ENCODE assay signal across 8 cellular contexts in the genomic region with DNA sequence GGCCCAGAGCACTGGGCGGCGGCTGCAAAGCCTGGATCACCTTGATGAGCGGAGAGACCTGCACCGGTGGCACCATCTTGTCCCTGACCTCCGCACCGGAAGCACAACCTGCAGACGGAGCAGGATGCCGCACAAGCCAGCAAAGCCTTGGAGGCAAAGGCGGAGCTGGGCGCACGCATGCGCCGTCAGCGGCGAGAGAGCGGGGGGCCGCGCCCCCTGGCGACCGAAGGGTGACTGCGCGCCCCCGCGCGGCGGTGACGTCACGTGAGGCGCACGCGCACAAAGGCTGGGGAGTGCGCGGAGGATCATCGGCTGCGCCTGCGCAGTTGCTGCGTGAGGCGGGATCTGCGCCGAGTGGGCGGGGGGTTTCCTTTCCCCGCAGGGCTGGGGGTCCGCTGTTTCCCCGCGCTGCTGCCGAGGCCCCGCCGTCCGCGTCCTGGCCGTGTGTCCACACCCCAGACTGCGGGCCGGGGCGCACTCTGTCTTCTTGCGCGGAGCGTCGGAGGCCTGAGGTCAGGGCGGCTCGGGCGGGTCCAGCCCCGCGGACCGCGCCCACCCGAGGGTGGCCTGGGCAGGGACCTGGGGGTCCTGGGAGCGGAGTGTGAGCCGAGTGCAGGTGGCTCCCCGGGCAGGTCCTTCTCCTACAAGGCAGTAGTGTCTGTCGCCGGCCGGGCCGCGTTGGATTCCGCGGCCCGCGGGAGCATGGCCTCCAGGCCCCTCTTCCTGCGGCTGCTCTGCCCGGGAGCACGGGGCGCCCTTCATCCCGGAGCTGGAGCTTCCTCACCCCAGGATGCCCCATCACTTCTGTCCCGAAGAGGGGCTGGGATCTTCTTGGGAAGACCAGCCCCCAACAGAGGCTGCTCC. TPM values are rescaled to one million over a fixed set of nuclear protein-coding genes. Genes with fewer than 3 reads are reported as not detected.
DNase-seq lines count a peak whose midpoint lies in the region; ATAC-seq and TF ChIP-seq lines count a peak whose summit lies in the region.

TSS of gene ATP5ME (minus strand) at position 105 of the 864 bp plus-strand sequence. CDS start at position 76, 29 bp downstream.
A gene with protein sequence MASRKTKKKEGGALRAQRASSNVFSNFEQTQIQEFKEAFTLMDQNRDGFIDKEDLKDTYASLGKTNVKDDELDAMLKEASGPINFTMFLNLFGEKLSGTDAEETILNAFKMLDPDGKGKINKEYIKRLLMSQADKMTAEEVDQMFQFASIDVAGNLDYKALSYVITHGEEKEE (plus strand): TSS at position 371 of the 864 bp plus-strand sequence. CDS start 3,485 bp downstream, outside the sequence.

- 0 to 1% methylated on average over 69 to 84 of the region's 84 CpGs for WGBS in aorta, 2 donors

- TF ChIP-seq CTCF in ascending aorta (IDR thresholded peaks at IDR 0.05): peak; percentile 76 to 85 (median 85)

- H3K27me3 ChIP-seq in ascending aorta (no peaks in the 10 kb centered on the region), rectal smooth muscle tissue (ENCODE audit: control insufficient read depth, insufficient read depth, low read length) (no peaks in the 10 kb centered on the region), aorta (ENCODE audit: control insufficient read depth in 1 of 2, insufficient read depth in 2 of 2, low read length in 1 of 2) (no peaks in the 10 kb centered on the region)

- peak; percentile 81 for ATAC-seq in GM18502 (IDR thresholded peaks at IDR 0.05; ENCODE audit: poor library complexity, unreplicated experiment)
- peak; percentile 81 for ATAC-seq in HG02970 (IDR thresholded peaks at IDR 0.05; ENCODE audit: low FRiP score, unreplicated experiment)
- peak; percentile 96 for ATAC-seq in aorta (ENCODE audit: low FRiP score)

- H3K4me1 ChIP-seq in ascending aorta: peaks cover 9 to 15% of the 10 kb centered on the region in 2 donors
- H3K4me1 ChIP-seq in rectal smooth muscle tissue (ENCODE audit: control insufficient read depth, insufficient read depth, low read length): peaks cover 10% of the 10 kb centered on the region
- H3K4me1 ChIP-seq in aorta (ENCODE audit: control insufficient read depth in 1 of 2, insufficient read depth in 2 of 2, low read length in 2 of 2): no peaks in the 10 kb centered on the region

- H3K9me3 ChIP-seq in ascending aorta (no peaks in the 10 kb centered on the region), aorta (ENCODE audit: control insufficient read depth, low read length) (no peaks in the 10 kb centered on the region)

- peak within 1 kb of the TSS; percentile 88 for H3K9ac ChIP-seq in rectal smooth muscle tissue (ENCODE audit: low read length)

- H3K27ac ChIP-seq in ascending aorta (peak within 1 kb of the TSS; percentile 92), rectal smooth muscle tissue (ENCODE audit: low read depth, low read length) (peak within 1 kb of the TSS; percentile 96), aorta (ENCODE audit: low read depth in 1 of 2, low read length in 2 of 2) (peak within 1 kb of the TSS in 1 of 2 donors; percentile 35)

- H3K4me3 ChIP-seq in ascending aorta: peak within 1 kb of the TSS; percentile 68 to 92
- H3K4me3 ChIP-seq in rectal smooth muscle tissue (ENCODE audit: low read length): peak within 1 kb of the TSS; percentile 90
- H3K4me3 ChIP-seq in aorta (ENCODE audit: low read length in 2 of 2): peak within 1 kb of the TSS; percentile 75 to 85

- peak; percentile 68 for DNase-seq in NCI-H187 treated with DMSO at 0.1 percent for 48 hours (lab: John Stamatoyannopoulos, UW)
- DNase-seq in ascending aorta (ENCODE audit: low spot score in 2 of 2): peak; percentile 92 to 98
- peak; percentile 100 for DNase-seq in hepatic stellate cell (ENCODE audit: low spot score)
- peak; percentile 98 to 99 for DNase-seq in aorta

- intact Hi-C loops in T-helper 2 cell treated with Interferon-gamma antibody and Interleukin-4, amounts not matched to agents 100 ng/mL and 5 ng/mL, for 36 hours (cut with micrococcal nuclease): loop anchor here (1.0 to 5.0 kb wide), 10 partner anchors 10 to 672 kb away; partner anchors contain the start of genes FGFRL1, PCGF3, PIGG and UVSSA
- intact Hi-C loops in ascending aorta (cut with DNase I): loop anchor here (1.0 to 10.0 kb wide), 8 partner anchors 31 to 1040 kb away; partner anchors contain the start of genes GAK, PCGF3, PIGG and SLBP
- intact Hi-C loops in aorta (cut with DNase I): loop anchor here in 1 of 2 donors (5.0 to 10.0 kb wide), 2 partner anchors 110 to 432 kb away; no protein-coding TSS in a partner anchor

- peaks cover 18 to 20% of the 10 kb centered on the region in 2 donors for H3K36me3 ChIP-seq in ascending aorta
- H3K36me3 ChIP-seq in rectal smooth muscle tissue (ENCODE audit: control insufficient read depth, insufficient read depth, low read length): peaks cover 17% of the 10 kb centered on the region
- no peaks in the 10 kb centered on the region for H3K36me3 ChIP-seq in aorta (ENCODE audit: control insufficient read depth in 1 of 2, insufficient read depth in 2 of 2, low read length in 1 of 2)

RNA-seq across cellular contexts. Expression of gene ATP5ME, which starts in this region (rescaled TPM):
- total RNA-seq in T-helper 2 cell treated with Interferon-gamma antibody and Interleukin-4, amounts not matched to agents 100 ng/mL and 5 ng/mL, for 36 hours: 203 and 214 TPM in 2 replicates
- not detected for total RNA-seq in ascending aorta
- 100 to 1,000 TPM; 152 to 162 TPM for total RNA-seq in aorta
- 100 to 1,000 TPM; 492 to 599 TPM for polyA plus RNA-seq in aorta

RNA-seq across cellular contexts. Expression of the second gene that starts in this region (rescaled TPM):
- 21.2 and 22.4 TPM in 2 replicates for total RNA-seq in T-helper 2 cell treated with Interferon-gamma antibody and Interleukin-4, amounts not matched to agents 100 ng/mL and 5 ng/mL, for 36 hours
- total RNA-seq in ascending aorta (1.1 TPM), aorta (10 to 100 TPM in 1 of 2 donors, 1 to 10 TPM in 1; 5.7 to 11.5 TPM)
- polyA plus RNA-seq in aorta: 10 to 100 TPM; 15.4 to 19.8 TPM

Comparison
In these comparisons a context has a peak if more than half of its experiments do, and no peak if none do; other contexts are left out.
1. RNA of gene ATP5ME (total RNA-seq): 203 to 214 TPM in T-helper 2 cell treated with Interferon-gamma antibody and Interleukin-4, amounts not matched to agents 100 ng/mL and 5 ng/mL, for 36 hours and 152 to 162 TPM in aorta; not detected in ascending aorta (single experiment); every median in the first group is over 100 times any median in the second.
2. Peak in every context shown above with its lines, with median percentiles within 50 percentile points of each other: ATAC-seq, DNase-seq and H3K4me3 ChIP-seq.